ENCODE assay signal across 8 cellular contexts in genomic region chr1:51878616-51879336, GRCh38. TPM values are rescaled to one million over a fixed set of nuclear protein-coding genes. Genes with fewer than 3 reads are reported as not detected.
DNase-seq lines count a peak whose midpoint lies in the region; ATAC-seq and TF ChIP-seq lines count a peak whose summit lies in the region.

Gene NRDC (minus strand): TSS chr1:51878727. CDS start chr1:51878615, 112 bp downstream.

- peak within 1 kb of the TSS; percentile 83 for H3K14ac ChIP-seq in trophoblast cell (ENCODE audit: low read length)

- peaks cover 15% of the 10 kb centered on the region for H3K79me2 ChIP-seq in trophoblast cell (ENCODE audit: control insufficient read depth, insufficient read depth, low read length, poor library complexity)

- no peak for TF ChIP-seq CTCF in GM13976 (IDR thresholded peaks at IDR 0.05; ENCODE audit: borderline replicate concordance, control extremely low read depth, extremely low read depth, insufficient read depth, missing control alignments)
- no peak for TF ChIP-seq CTCF in adrenal gland (IDR thresholded peaks at IDR 0.05)
- TF ChIP-seq CTCF in transverse colon (IDR thresholded peaks at IDR 0.05): peak in 1 of 5 experiments; percentile 17

- peak within 1 kb of the TSS; percentile 69 for H2BK120ac ChIP-seq in trophoblast cell (ENCODE audit: insufficient read depth, low read length, poor library complexity)

- H3K23ac ChIP-seq in trophoblast cell (ENCODE audit: low read length): no peak within 1 kb of the TSS

- in situ Hi-C loops in GM13976 (cut with MboI; ENCODE audit: low sequenced_read_pairs, unreplicated experiment): no loop called here
- in situ Hi-C loops in transverse colon (cut with MboI; ENCODE audit: low pct_ligation_motif_present in 1 of 4, low pct_unique_long_range_greater_than_20kb in 1 of 4, low sequenced_read_pairs in 3 of 4): no loop called here

- H4K8ac ChIP-seq in trophoblast cell (ENCODE audit: low read depth, low read length): peak within 1 kb of the TSS; percentile 95

- H2BK12ac ChIP-seq in trophoblast cell (ENCODE audit: low read length): no peak within 1 kb of the TSS

- TF ChIP-seq POLR2A in adrenal gland (IDR thresholded peaks at IDR 0.05) (peak; percentile 92 to 96), transverse colon (IDR thresholded peaks at IDR 0.05) (peak; percentile 93)

- H3K4ac ChIP-seq in trophoblast cell (ENCODE audit: low read depth, low read length): peak within 1 kb of the TSS; percentile 73

- H4K91ac ChIP-seq in trophoblast cell (ENCODE audit: low read depth, low read length): peak within 1 kb of the TSS; percentile 93

- peaks cover 18 to 32% of the 10 kb centered on the region in 2 donors for H3K4me1 ChIP-seq in adrenal gland (replicated peaks in 1 of 2)
- peaks cover 0 to 7% of the 10 kb centered on the region in 2 experiments for H3K4me1 ChIP-seq in trophoblast cell (ENCODE audit: control insufficient read depth in 1 of 2, insufficient read depth in 2 of 2, low read length in 2 of 2)
- peaks cover 25 to 44% (median 34%) of the 10 kb centered on the region in 4 donors for H3K4me1 ChIP-seq in transverse colon

- H3K9me3 ChIP-seq in adrenal gland (replicated peaks in 1 of 3) (no peaks in the 10 kb centered on the region), trophoblast cell (ENCODE audit: insufficient read depth, low read depth, low read length) (peaks cover 1% of the 10 kb centered on the region), transverse colon (no peaks in the 10 kb centered on the region)

- peak within 1 kb of the TSS; percentile 91 for H3K18ac ChIP-seq in trophoblast cell (ENCODE audit: low read length)

- WGBS in adrenal gland, 4 donors: 0% methylated on average over 34 to 54 of the region's 54 CpGs
- WGBS in trophoblast cell (ENCODE audit: extremely low coverage, insufficient coverage, insufficient read length): no CpG with 5 or more reads among the region's 54 CpGs
- WGBS in transverse colon (ENCODE audit: low coverage in 1 of 2), 2 donors: 1% methylated on average over 15 to 54 of the region's 54 CpGs

- H3K4me2 ChIP-seq in trophoblast cell (ENCODE audit: low read length): peak within 1 kb of the TSS; percentile 88

- peak within 1 kb of the TSS; percentile 47 for H2AK5ac ChIP-seq in trophoblast cell (ENCODE audit: low read length)

- DNase-seq in GM13976 (ENCODE audit: low spot score) (peak; percentile 96), NCI-H1436 treated with DMSO at 0.1 percent for 48 hours (lab: John Stamatoyannopoulos, UW) (peak; percentile 99), T follicular helper cell (ENCODE audit: low read depth) (peak; percentile 100), adrenal gland (peak; percentile 100), cardiac septum (ENCODE audit: low spot score) (peak; percentile 99), trophoblast cell (peak; percentile 100), transverse colon (peak; percentile 100)

- H3K27me3 ChIP-seq in adrenal gland (no peaks in the 10 kb centered on the region), trophoblast cell (ENCODE audit: insufficient read depth, low read length) (no peaks in the 10 kb centered on the region), transverse colon (peaks cover 28% of the 10 kb centered on the region)

- peak within 1 kb of the TSS; percentile 88 for H3K9ac ChIP-seq in trophoblast cell (ENCODE audit: low read length)

- no peak for TF ChIP-seq EP300 in transverse colon (IDR thresholded peaks at IDR 0.05; ENCODE audit: low read depth)

- peak within 1 kb of the TSS; percentile 92 for H2AFZ ChIP-seq in trophoblast cell (ENCODE audit: insufficient read depth, low read length, poor library complexity)

- peak; percentile 92 for ATAC-seq in HG02852 (IDR thresholded peaks at IDR 0.05; ENCODE audit: unreplicated experiment)

- H3K4me3 ChIP-seq in adrenal gland: peak within 1 kb of the TSS; percentile 67 to 97 (median 96)
- H3K4me3 ChIP-seq in trophoblast cell (ENCODE audit: low read depth, low read length): peak within 1 kb of the TSS; percentile 81
- H3K4me3 ChIP-seq in transverse colon: peak within 1 kb of the TSS; percentile 86 to 98 (median 94)

- H3K27ac ChIP-seq in adrenal gland (peak within 1 kb of the TSS; percentile 95 to 99 (median 98)), trophoblast cell (ENCODE audit: low read depth, low read length) (peak within 1 kb of the TSS; percentile 88), transverse colon (peak within 1 kb of the TSS; percentile 92 to 99 (median 99))

- intact Hi-C loops in adrenal gland (cut with DNase I): no loop called here
- intact Hi-C loops in cardiac septum (cut with DNase I): loop anchor here (5.0 kb wide), 1 partner anchor 261 kb away; the partner anchor contains the start of gene OSBPL9
- intact Hi-C loops in transverse colon (cut with DNase I; ENCODE audit: low total_unique reads): no loop called here

- peak within 1 kb of the TSS; percentile 85 for H2BK5ac ChIP-seq in trophoblast cell (ENCODE audit: low read depth, low read length, poor library complexity)

- peak within 1 kb of the TSS; percentile 84 for H4K12ac ChIP-seq in trophoblast cell (ENCODE audit: low read depth, low read length)

- H3K36me3 ChIP-seq in adrenal gland (replicated peaks in 1 of 2) (no peaks in the 10 kb centered on the region), trophoblast cell (ENCODE audit: control insufficient read depth in 1 of 2, insufficient read depth in 2 of 2, low read length in 2 of 2) (peaks cover 2 to 5% of the 10 kb centered on the region in 2 experiments), transverse colon (no peaks in the 10 kb centered on the region)

- peaks cover 10% of the 10 kb centered on the region for H3K79me1 ChIP-seq in trophoblast cell (ENCODE audit: low read length)

RNA-seq across cellular contexts. Expression of gene NRDC, which starts in this region (rescaled TPM):
- total RNA-seq in adrenal gland: 100 to 1,000 TPM in 4 of 8 donors, 10 to 100 TPM in 4; 49.5 to 146 (median 98.7) TPM
- polyA plus RNA-seq in adrenal gland: 100 to 1,000 TPM; 180 to 373 (median 181) TPM
- 111 TPM for total RNA-seq in cardiac septum
- 109 and 113 TPM in 2 replicates for polyA plus RNA-seq in trophoblast cell (2013)
- 100 to 1,000 TPM in 1 of 4 donors, 10 to 100 TPM in 3; 63.4 to 116 (median 87.1) TPM for total RNA-seq in transverse colon

Comparison
In these comparisons a context has a peak if more than half of its experiments do, and no peak if none do; other contexts are left out.
1. Peak in every context shown above with its lines: DNase-seq, ATAC-seq, H3K4me3 ChIP-seq and H3K27ac ChIP-seq.